ENCODE assay signal across 9 cellular contexts in genomic region chr4:138405934-138406567, GRCh38.
A peak's percentile ranks its signal among the peaks of the same experiment; 100 is the strongest.
DNase-seq lines count a peak whose midpoint lies in the region; ATAC-seq, FAIRE-seq and TF ChIP-seq lines count a peak whose summit lies in the region.
"Had no signal": no experiment of that assay in that cellular context is flagged by ENCODE, and none has a peak within 500 bp of the region (broad histone marks: within the 10 kb centered on the region; RNA-seq: fewer than 3 reads in every experiment).

No MANE protein-coding gene starts in this region.

- no peak for TF ChIP-seq CTCF in CD14-positive monocyte (IDR thresholded peaks at IDR 0.05)

- no peak for FAIRE-seq in RCC 7860 (lab: Jason Lieb, UNC)
- FAIRE-seq: G401.6 had no signal

- no peaks in the 10 kb centered on the region for H3K27me3 Mint-ChIP-seq in CD14-positive monocyte (ENCODE audit: low read depth in 3 of 3)
- no peaks in the 10 kb centered on the region for H3K27me3 Mint-ChIP-seq in dendritic cell treated with granulocyte-macrophage colony-stimulating factor and Interleukin-4, amounts not matched to agents 40 ng/mL and 50 ng/mL, for 4 days

- H3K4me3 Mint-ChIP-seq in CD14-positive monocyte = peak overlapping the region in 1 of 2 donors; percentile 85
- H3K4me3 Mint-ChIP-seq in dendritic cell treated with granulocyte-macrophage colony-stimulating factor and Interleukin-4, amounts not matched to agents 40 ng/mL and 50 ng/mL, for 4 days = peak overlapping the region; percentile 14

- ATAC-seq in GM21447 (IDR thresholded peaks at IDR 0.05; ENCODE audit: unreplicated experiment) (peak; percentile 59), HG03521 (IDR thresholded peaks at IDR 0.05; ENCODE audit: unreplicated experiment) (peak; percentile 72), Right ventricle myocardium inferior (no peak)

- peak overlapping the region; percentile 83 to 96 (median 91) for H3K27ac Mint-ChIP-seq in CD14-positive monocyte
- H3K27ac Mint-ChIP-seq in dendritic cell treated with granulocyte-macrophage colony-stimulating factor and Interleukin-4, amounts not matched to agents 40 ng/mL and 50 ng/mL, for 4 days = peak overlapping the region; percentile 87

- intact Hi-C loops in CD14-positive monocyte (cut with micrococcal nuclease) = loop anchor here (5.0 to 10.0 kb wide), 3 partner anchors 99 to 164 kb away; partner anchors contain the start of gene SLC7A11 (in 2 of the 2)
- intact Hi-C loops in dendritic cell treated with granulocyte-macrophage colony-stimulating factor and Interleukin-4, amounts not matched to agents 40 ng/mL and 50 ng/mL, for 4 days (cut with micrococcal nuclease) = loop anchor here (2.0 to 10.0 kb wide), 3 partner anchors 13 to 99 kb away; no protein-coding TSS in a partner anchor
- intact Hi-C loops in Right ventricle myocardium inferior (cut with DNase I) = loop anchor here (10.0 kb wide), 1 partner anchor 469 kb away; no protein-coding TSS in a partner anchor

- H3K9me3 Mint-ChIP-seq in CD14-positive monocyte = peaks cover 4 to 6% (median 4%) of the 10 kb centered on the region in 7 donors
- peaks cover 9% of the 10 kb centered on the region for H3K9me3 Mint-ChIP-seq in dendritic cell treated with granulocyte-macrophage colony-stimulating factor and Interleukin-4, amounts not matched to agents 40 ng/mL and 50 ng/mL, for 4 days

- H3K4me1 Mint-ChIP-seq in CD14-positive monocyte = peaks cover 43% of the 10 kb centered on the region
- H3K4me1 Mint-ChIP-seq in dendritic cell treated with granulocyte-macrophage colony-stimulating factor and Interleukin-4, amounts not matched to agents 40 ng/mL and 50 ng/mL, for 4 days (ENCODE audit: low read depth) = peaks cover 52% of the 10 kb centered on the region

- DNase-seq in CD14-positive monocyte (ENCODE audit: low spot score) = no peak
- DNase-seq in RCC 7860 (ENCODE audit: low spot score) = no peak
- DNase-seq in NCI-H526 treated with DMSO at 0.1 percent for 48 hours (lab: John Stamatoyannopoulos, UW) = no peak
- DNase-seq in Right ventricle myocardium inferior (ENCODE audit: missing footprints) = no peak
- no peak for DNase-seq in central memory CD4-positive, alpha-beta T cell

- no peaks in the 10 kb centered on the region for H3K36me3 Mint-ChIP-seq in CD14-positive monocyte
- peaks cover 8% of the 10 kb centered on the region for H3K36me3 Mint-ChIP-seq in dendritic cell treated with granulocyte-macrophage colony-stimulating factor and Interleukin-4, amounts not matched to agents 40 ng/mL and 50 ng/mL, for 4 days (ENCODE audit: low read depth)
